14 cellular contexts compared by ENCODE assay signal in the genomic region with DNA sequence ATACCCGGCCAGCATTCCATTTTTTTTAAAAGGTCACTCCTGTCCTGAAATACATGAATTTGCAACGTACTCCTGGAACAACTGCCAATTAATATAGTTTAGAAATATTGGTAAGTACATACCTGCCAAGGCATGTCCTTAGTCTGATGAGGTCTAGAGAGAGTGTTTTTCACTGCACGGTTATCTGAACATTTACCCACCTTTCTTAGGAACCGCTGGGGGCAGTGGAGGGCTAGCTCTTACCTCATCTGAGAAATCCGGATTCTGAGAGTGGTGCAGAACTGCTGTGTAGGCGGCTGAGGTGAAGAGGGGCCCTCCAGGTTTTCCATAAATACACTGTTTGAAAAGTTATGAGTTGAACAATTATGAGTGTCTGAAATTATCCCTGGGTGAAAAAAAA.
DNase-seq lines count a peak whose midpoint lies in the region; ATAC-seq, FAIRE-seq and TF ChIP-seq lines count a peak whose summit lies in the region.
"Had no signal": no experiment of that assay in that cellular context is flagged by ENCODE, and none has a peak within 500 bp of the region (broad histone marks: within the 10 kb centered on the region; RNA-seq: fewer than 3 reads in every experiment).

No MANE protein-coding gene starts in this region.

- H3K9ac ChIP-seq in Karpas-422 (ENCODE audit: low read length), result no peak overlapping the region
- no peak overlapping the region for H3K9ac ChIP-seq in H1 (replicated peaks in 1 of 4; ENCODE audit: extremely low read depth in 1 of 4, low read depth in 3 of 4, low read length in 3 of 4)

- no peaks in the 10 kb centered on the region for H3K9me3 Mint-ChIP-seq in activated CD8-positive, alpha-beta T cell treated with anti-CD3 and anti-CD28 coated beads for 36 hours
- H3K9me3 Mint-ChIP-seq in activated CD8-positive, alpha-beta T cell treated with anti-CD3 and anti-CD28 coated beads, Interleukin-2, amount 10 ng/mL, durations not matched to agents 7 days and 5 days (ENCODE audit: insufficient read depth), result no peaks in the 10 kb centered on the region
- H3K9me3 Mint-ChIP-seq: nephron progenitor cell had no signal

- no peak for TF ChIP-seq EP300 in H1 (IDR thresholded peaks at IDR 0.05; ENCODE audit: borderline replicate concordance in 1 of 2, low read depth in 2 of 2, low read length in 2 of 2)

- intact Hi-C loops in activated CD8-positive, alpha-beta T cell treated with anti-CD3 and anti-CD28 coated beads for 36 hours (cut with micrococcal nuclease), result no loop called here

- H3K36me3 ChIP-seq in Karpas-422 (ENCODE audit: insufficient read depth, low read length), result no peaks in the 10 kb centered on the region
- H3K36me3 ChIP-seq in H1 (ENCODE audit: control insufficient read depth in 2 of 4, insufficient read depth in 4 of 4, low read length in 3 of 4), result no peaks in the 10 kb centered on the region

- no peaks in the 10 kb centered on the region for H3K27me3 Mint-ChIP-seq in activated CD8-positive, alpha-beta T cell treated with anti-CD3 and anti-CD28 coated beads for 36 hours
- no peaks in the 10 kb centered on the region for H3K27me3 Mint-ChIP-seq in activated CD8-positive, alpha-beta T cell treated with anti-CD3 and anti-CD28 coated beads, Interleukin-2, amount 10 ng/mL, durations not matched to agents 7 days and 5 days (ENCODE audit: low read depth)

- peak; percentile 9 for DNase-seq in activated CD8-positive, alpha-beta T cell treated with anti-CD3 and anti-CD28 coated beads for 36 hours
- no peak for DNase-seq in activated CD8-positive, alpha-beta T cell treated with anti-CD3 and anti-CD28 coated beads, Interleukin-2, amount 10 ng/mL, durations not matched to agents 7 days and 5 days
- DNase-seq in Karpas-422 (peak; percentile 59), H1 (ENCODE audit: low read depth in 1 of 2, low spot score in 2 of 2) (no peak), retinal pigment epithelial cell (ENCODE audit: low read depth) (no peak), ureter (ENCODE audit: low spot score) (no peak), NCI-H2171 (lab: John Stamatoyannopoulos, UW) (no peak)
- DNase-seq: activated CD8-positive, alpha-beta memory T cell treated with anti-CD3 and anti-CD28 coated beads, Interleukin-2, amount 50 U/mL, for 4 hours; NCI-H2081 treated with DMSO at 0.1 percent for 48 hours; nephron progenitor cell; RPMI8226 had no signal

- H3K4me2 ChIP-seq in Karpas-422 (ENCODE audit: low read depth, low read length, poor library complexity, severe bottlenecking), result no peak overlapping the region
- no peak overlapping the region for H3K4me2 ChIP-seq in H1 (ENCODE audit: insufficient read depth in 1 of 2, low read depth in 2 of 2, low read length in 2 of 2)

- H3K9me2 ChIP-seq in Karpas-422 (replicated peaks; ENCODE audit: insufficient read depth, low read length), result no peaks in the 10 kb centered on the region

- H2BK20ac ChIP-seq in H1 (ENCODE audit: low read length), result no peak overlapping the region

- no peak for FAIRE-seq in H1 (lab: Jason Lieb, UNC)

- no peak overlapping the region for H3K4me3 Mint-ChIP-seq in activated CD8-positive, alpha-beta T cell treated with anti-CD3 and anti-CD28 coated beads for 36 hours
- no peak overlapping the region for H3K4me3 Mint-ChIP-seq in activated CD8-positive, alpha-beta T cell treated with anti-CD3 and anti-CD28 coated beads, Interleukin-2, amount 10 ng/mL, durations not matched to agents 7 days and 5 days
- H3K4me3 Mint-ChIP-seq: nephron progenitor cell had no signal

- H3K27me3 ChIP-seq in Karpas-422 (ENCODE audit: low read length) (no peaks in the 10 kb centered on the region), H1 (replicated peaks in 1 of 4; ENCODE audit: control insufficient read depth in 3 of 4, extremely low read depth in 1 of 4, insufficient read depth in 3 of 4, low read length in 3 of 4) (no peaks in the 10 kb centered on the region)
- H3K27me3 ChIP-seq: tibial artery had no signal

- TF ChIP-seq POLR2A in H1 (IDR thresholded peaks at IDR 0.05; ENCODE audit: control extremely low read depth in 1 of 2, low read depth in 2 of 2, low read length in 2 of 2), result no peak

- no peak overlapping the region for H3K14ac ChIP-seq in H1 (ENCODE audit: insufficient read length)

- no peak overlapping the region for H4K8ac ChIP-seq in H1 (ENCODE audit: extremely low read depth, insufficient read depth, low read length)

- H3K4me1 Mint-ChIP-seq in activated CD8-positive, alpha-beta T cell treated with anti-CD3 and anti-CD28 coated beads for 36 hours (ENCODE audit: low read depth), result peaks cover 12% of the 10 kb centered on the region
- no peaks in the 10 kb centered on the region for H3K4me1 Mint-ChIP-seq in activated CD8-positive, alpha-beta T cell treated with anti-CD3 and anti-CD28 coated beads, Interleukin-2, amount 10 ng/mL, durations not matched to agents 7 days and 5 days (ENCODE audit: low read depth)
- H3K4me1 Mint-ChIP-seq: nephron progenitor cell had no signal

- CTCF ChIA-PET in activated CD8-positive, alpha-beta T cell treated with anti-CD3 and anti-CD28 coated beads for 36 hours (lab: Charles Lee), result interaction anchor here (1.3 kb wide), 1 partner anchor 108 kb away, joined by 3 read pairs; no protein-coding TSS in a partner anchor
- CTCF ChIA-PET in activated CD8-positive, alpha-beta T cell treated with anti-CD3 and anti-CD28 coated beads, Interleukin-2, amount 10 ng/mL, durations not matched to agents 7 days and 5 days (lab: Charles Lee), result interaction anchor here (2.3 kb wide), 1 partner anchor 11 kb away, joined by 7 read pairs; no protein-coding TSS in a partner anchor
- CTCF ChIA-PET in H1 (lab: Charles Lee; ENCODE audit: partially characterized antibody), result interaction anchor here (0.8 to 3.2 kb wide), 6 partner anchors 10 to 153 kb away, joined by 3 to 21 read pairs (median 3); no protein-coding TSS in a partner anchor

- no peak overlapping the region for H3K56ac ChIP-seq in H1 (replicated peaks; ENCODE audit: insufficient read length, low read depth, low read length)

- no peak overlapping the region for H3K27ac ChIP-seq in Karpas-422 (ENCODE audit: low read length)
- H3K27ac ChIP-seq in H1 (ENCODE audit: low read depth, low read length), result no peak overlapping the region
- H3K27ac ChIP-seq: skin epidermis had no signal

- no peak overlapping the region for H3K23ac ChIP-seq in H1 (ENCODE audit: insufficient read length)

- no peak overlapping the region for H2BK15ac ChIP-seq in H1 (ENCODE audit: low read length)

- H4K20me1 ChIP-seq in Karpas-422 (ENCODE audit: insufficient read depth, low read depth, low read length) (no peaks in the 10 kb centered on the region), H1 (replicated peaks in 1 of 2; ENCODE audit: control insufficient read depth in 1 of 2, insufficient read depth in 2 of 2, low read length in 2 of 2) (no peaks in the 10 kb centered on the region)

- H3K79me1 ChIP-seq in H1 (ENCODE audit: low read depth, low read length), result no peaks in the 10 kb centered on the region

- H4K5ac ChIP-seq in H1 (ENCODE audit: insufficient read length, low read depth, low read length), result no peak overlapping the region

- TF ChIP-seq RAD21 in H1 (IDR thresholded peaks at IDR 0.05 in 1 of 2, conservative IDR thresholded peaks at IDR 0.05 in 1 of 2; ENCODE audit: low read depth in 2 of 2, low read length in 2 of 2), result peak in 1 of 2 experiments; percentile 32; a peak in 2 of 4 replicates

- no peak overlapping the region for H2AK5ac ChIP-seq in H1 (ENCODE audit: low read depth, low read length)

- H3K4me1 ChIP-seq in Karpas-422 (ENCODE audit: low read length) (no peaks in the 10 kb centered on the region), H1 (replicated peaks in 1 of 4; ENCODE audit: control insufficient read depth in 3 of 4, insufficient read depth in 4 of 4, low read length in 3 of 4) (no peaks in the 10 kb centered on the region)

- TF ChIP-seq CTCF in activated CD8-positive, alpha-beta T cell treated with anti-CD3 and anti-CD28 coated beads for 36 hours (IDR thresholded peaks at IDR 0.05), result no peak
- TF ChIP-seq CTCF in H1 (IDR thresholded peaks at IDR 0.05; ENCODE audit: control extremely low read depth in 1 of 3, insufficient read depth in 1 of 3, low read depth in 1 of 3, low read length in 3 of 3) (peak in 2 of 3 experiments; percentile 11 to 22; a peak in 1 of 4 replicates), retinal pigment epithelial cell (conservative IDR thresholded peaks at IDR 0.05; ENCODE audit: low read depth, low read length) (peak; percentile 35)

- no peak for ATAC-seq in activated CD8-positive, alpha-beta T cell treated with anti-CD3 and anti-CD28 coated beads for 36 hours
- ATAC-seq in activated CD8-positive, alpha-beta T cell treated with anti-CD3 and anti-CD28 coated beads, Interleukin-2, amount 10 ng/mL, durations not matched to agents 7 days and 5 days, result no peak
- no peak for ATAC-seq in GM18873 (IDR thresholded peaks at IDR 0.05; ENCODE audit: low FRiP score, unreplicated experiment)

- no peak overlapping the region for H3K4ac ChIP-seq in H1 (replicated peaks; ENCODE audit: insufficient read length, low read depth, low read length)

- no peak overlapping the region for H2BK12ac ChIP-seq in H1 (ENCODE audit: low read depth, low read length)

- no peak overlapping the region for H2BK120ac ChIP-seq in H1 (replicated peaks; ENCODE audit: low read depth, low read length)

- no peak overlapping the region for H2BK5ac ChIP-seq in H1 (ENCODE audit: low read depth, low read length)

- peak overlapping the region; percentile 34 for H3K27ac Mint-ChIP-seq in activated CD8-positive, alpha-beta T cell treated with anti-CD3 and anti-CD28 coated beads for 36 hours
- no peak overlapping the region for H3K27ac Mint-ChIP-seq in activated CD8-positive, alpha-beta T cell treated with anti-CD3 and anti-CD28 coated beads, Interleukin-2, amount 10 ng/mL, durations not matched to agents 7 days and 5 days
- H3K27ac Mint-ChIP-seq: nephron progenitor cell had no signal

- H2AFZ ChIP-seq in Karpas-422 (ENCODE audit: low read length) (no peak overlapping the region), H1 (ENCODE audit: low read length) (no peak overlapping the region)

- H3K23me2 ChIP-seq in H1 (ENCODE audit: low read depth, low read length), result no peaks in the 10 kb centered on the region

- peaks cover 72% of the 10 kb centered on the region for H3K36me3 Mint-ChIP-seq in activated CD8-positive, alpha-beta T cell treated with anti-CD3 and anti-CD28 coated beads for 36 hours (ENCODE audit: low read depth)
- H3K36me3 Mint-ChIP-seq in activated CD8-positive, alpha-beta T cell treated with anti-CD3 and anti-CD28 coated beads, Interleukin-2, amount 10 ng/mL, durations not matched to agents 7 days and 5 days (ENCODE audit: low read depth), result peaks cover 86% of the 10 kb centered on the region

- no peak overlapping the region for H3K18ac ChIP-seq in H1 (ENCODE audit: extremely low read depth, low read length)

- H3K4me3 ChIP-seq in Karpas-422 (ENCODE audit: low read length) (no peak overlapping the region), H1 (ENCODE audit: extremely low read depth in 1 of 4, insufficient read depth in 2 of 4, low read depth in 3 of 4, low read length in 4 of 4) (no peak overlapping the region), retinal pigment epithelial cell (ENCODE audit: low read length) (no peak overlapping the region)
- H3K4me3 ChIP-seq: skin epidermis, tibial artery had no signal

- H4K91ac ChIP-seq in H1 (replicated peaks; ENCODE audit: insufficient read length, low read length), result no peak overlapping the region

- POLR2A ChIA-PET in activated CD8-positive, alpha-beta T cell treated with anti-CD3 and anti-CD28 coated beads for 36 hours (lab: Charles Lee), result interaction anchor here (1.4 to 1.6 kb wide), 2 partner anchors 27 to 78 kb away, joined by 3 to 6 read pairs; no protein-coding TSS in a partner anchor
- POLR2A ChIA-PET in activated CD8-positive, alpha-beta T cell treated with anti-CD3 and anti-CD28 coated beads, Interleukin-2, amount 10 ng/mL, durations not matched to agents 7 days and 5 days (lab: Charles Lee), result interaction anchor here (1.2 kb wide), 1 partner anchor 12 kb away, joined by 4 read pairs; no protein-coding TSS in a partner anchor
- POLR2A ChIA-PET in H1 (lab: Charles Lee; ENCODE audit: partially characterized antibody), result no interaction called here

- H3K79me2 ChIP-seq in Karpas-422 (ENCODE audit: low read length), result no peaks in the 10 kb centered on the region
- H3K79me2 ChIP-seq in H1 (ENCODE audit: control insufficient read depth in 1 of 2, insufficient read depth in 2 of 2, low read length in 2 of 2), result no peaks in the 10 kb centered on the region

- H3K9me3 ChIP-seq in Karpas-422 (ENCODE audit: low read length) (no peaks in the 10 kb centered on the region), H1 (ENCODE audit: insufficient read depth in 2 of 2, low read depth in 1 of 2, low read length in 1 of 2) (no peaks in the 10 kb centered on the region)
- H3K9me3 ChIP-seq: tibial artery had no signal

- WGBS in H1 (ENCODE audit: extremely low coverage in 1 of 2, insufficient coverage in 1 of 2, insufficient read length in 1 of 2, insufficient replicate concordance in 2 of 2, low coverage in 1 of 2, low lambda C conversion rate in 2 of 2, missing lambda C conversion rate in 1 of 2), 2 experiments, result 91% methylated on average over 6 of the region's 6 CpGs; no CpG with 5 or more reads in 1 of the 2 experiments

Comparison
In these comparisons a context has a peak if more than half of its experiments do, and no peak if none do; other contexts are left out.
1. DNase-seq: peak in activated CD8-positive, alpha-beta T cell treated with anti-CD3 and anti-CD28 coated beads for 36 hours (single experiment) and Karpas-422 (single experiment); none in activated CD8-positive, alpha-beta T cell treated with anti-CD3 and anti-CD28 coated beads, Interleukin-2, amount 10 ng/mL, durations not matched to agents 7 days and 5 days (single experiment), H1 (0 of 2), retinal pigment epithelial cell (single experiment), ureter (single experiment) and NCI-H2171 (single experiment).